3 cellular contexts compared by ENCODE assay signal in genomic region chr19:12076331-12076730, GRCh38. TPM values are rescaled to one million over a fixed set of nuclear protein-coding genes. Genes with fewer than 3 reads are reported as not detected.
"Had no signal": no experiment of that assay in that cellular context is flagged by ENCODE, and none has a peak within 500 bp of the region (broad histone marks: within the 10 kb centered on the region; RNA-seq: fewer than 3 reads in every experiment).

No MANE protein-coding gene starts in this region.

RNA-seq across cellular contexts. Expression of gene ZNF878, which starts 23.6 kb away (rescaled TPM):
- total RNA-seq: bronchial epithelial cell, epithelial cell of proximal tubule, prostate gland had no signal
